Comparison of ENCODE assay signal across 1 cellular context in the genomic region with DNA sequence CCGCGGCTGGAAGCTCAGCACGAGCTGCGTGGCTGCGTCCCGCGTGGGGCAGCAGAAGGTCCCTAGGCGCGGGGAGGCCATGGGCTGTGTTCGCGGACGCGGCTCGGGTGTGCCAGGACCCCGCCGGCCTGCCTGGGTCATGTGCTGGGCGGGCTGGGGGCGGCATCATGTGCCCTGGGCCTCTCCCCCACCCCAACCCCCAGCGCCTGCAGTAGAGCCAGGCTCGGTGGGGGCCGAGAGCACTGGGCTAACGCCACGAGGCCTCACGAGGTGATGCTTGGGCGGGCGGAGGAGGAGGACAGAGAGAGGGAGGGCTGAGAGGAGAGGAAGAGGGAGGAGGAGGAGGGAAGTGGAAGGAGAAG.
TF ChIP-seq lines count a peak whose summit lies in the region.

Gene GPR143 (minus strand): TSS at position 111 of the 362 bp plus-strand sequence. CDS start 30 bp downstream, at position 81.

TF ChIP-seq in WTC11, 78 proteins besides CTCF, POLR2A, EP300 and RAD21 (continued from another document and continues in another):
- TF ChIP-seq STAT6 (CRISPR knock-in tag; conservative IDR thresholded peaks at IDR 0.05; ENCODE audit: low read depth) (no peak), ZNF423 (CRISPR knock-in tag; IDR thresholded peaks at IDR 0.05) (no peak), OVOL2 (CRISPR knock-in tag; IDR thresholded peaks at IDR 0.05; ENCODE audit: borderline replicate concordance) (no peak), MXD4 (CRISPR knock-in tag; IDR thresholded peaks at IDR 0.05; ENCODE audit: borderline replicate concordance) (no peak), ZNF219 (CRISPR knock-in tag; IDR thresholded peaks at IDR 0.05; ENCODE audit: borderline replicate concordance) (no peak), GTF2I (CRISPR knock-in tag; conservative IDR thresholded peaks at IDR 0.05) (no peak), E2F5 (CRISPR knock-in tag; IDR thresholded peaks at IDR 0.05) (no peak), ZNF232 (CRISPR knock-in tag; IDR thresholded peaks at IDR 0.05) (no peak), SMAD3 (CRISPR knock-in tag; IDR thresholded peaks at IDR 0.05; ENCODE audit: borderline replicate concordance) (no peak), NR2C2 (CRISPR knock-in tag; IDR thresholded peaks at IDR 0.05) (no peak), ARID4B (CRISPR knock-in tag; IDR thresholded peaks at IDR 0.05; ENCODE audit: borderline replicate concordance) (no peak), CREM (CRISPR knock-in tag; IDR thresholded peaks at IDR 0.05) (no peak), ZNF121 (CRISPR knock-in tag; IDR thresholded peaks at IDR 0.05) (no peak), SOX15 (CRISPR knock-in tag; IDR thresholded peaks at IDR 0.05) (no peak), IRF1 (CRISPR knock-in tag; IDR thresholded peaks at IDR 0.05) (no peak), NR3C1 (CRISPR knock-in tag; conservative IDR thresholded peaks at IDR 0.05; ENCODE audit: low read depth) (no peak), KAT7 (CRISPR knock-in tag; IDR thresholded peaks at IDR 0.05; ENCODE audit: borderline replicate concordance) (peak; percentile 35; the same call in 1 of the 2 replicates), ZNF396 (CRISPR knock-in tag; IDR thresholded peaks at IDR 0.05; ENCODE audit: borderline replicate concordance) (no peak), FOXP1 (CRISPR knock-in tag; IDR thresholded peaks at IDR 0.05; ENCODE audit: borderline replicate concordance) (peak; percentile 27; the same call in 1 of the 2 replicates), GRHL2 (CRISPR knock-in tag; IDR thresholded peaks at IDR 0.05; ENCODE audit: insufficient replicate concordance, severe bottlenecking) (no peak), JUN (CRISPR knock-in tag; IDR thresholded peaks at IDR 0.05) (no peak), TCF7 (CRISPR knock-in tag; IDR thresholded peaks at IDR 0.05; ENCODE audit: low read depth) (no peak), ZNF671 (CRISPR knock-in tag; IDR thresholded peaks at IDR 0.05) (no peak), TP53 (CRISPR knock-in tag; IDR thresholded peaks at IDR 0.05) (no peak), E2F1 (CRISPR knock-in tag; IDR thresholded peaks at IDR 0.05) (no peak)
- TF ChIP-seq, protein P1, sequence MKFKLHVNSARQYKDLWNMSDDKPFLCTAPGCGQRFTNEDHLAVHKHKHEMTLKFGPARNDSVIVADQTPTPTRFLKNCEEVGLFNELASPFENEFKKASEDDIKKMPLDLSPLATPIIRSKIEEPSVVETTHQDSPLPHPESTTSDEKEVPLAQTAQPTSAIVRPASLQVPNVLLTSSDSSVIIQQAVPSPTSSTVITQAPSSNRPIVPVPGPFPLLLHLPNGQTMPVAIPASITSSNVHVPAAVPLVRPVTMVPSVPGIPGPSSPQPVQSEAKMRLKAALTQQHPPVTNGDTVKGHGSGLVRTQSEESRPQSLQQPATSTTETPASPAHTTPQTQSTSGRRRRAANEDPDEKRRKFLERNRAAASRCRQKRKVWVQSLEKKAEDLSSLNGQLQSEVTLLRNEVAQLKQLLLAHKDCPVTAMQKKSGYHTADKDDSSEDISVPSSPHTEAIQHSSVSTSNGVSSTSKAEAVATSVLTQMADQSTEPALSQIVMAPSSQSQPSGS (CRISPR knock-in tag; IDR thresholded peaks at IDR 0.05; ENCODE audit: borderline replicate concordance, low read depth), result no peak
- TF ChIP-seq, protein P2, sequence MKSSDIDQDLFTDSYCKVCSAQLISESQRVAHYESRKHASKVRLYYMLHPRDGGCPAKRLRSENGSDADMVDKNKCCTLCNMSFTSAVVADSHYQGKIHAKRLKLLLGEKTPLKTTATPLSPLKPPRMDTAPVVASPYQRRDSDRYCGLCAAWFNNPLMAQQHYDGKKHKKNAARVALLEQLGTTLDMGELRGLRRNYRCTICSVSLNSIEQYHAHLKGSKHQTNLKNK (CRISPR knock-in tag; IDR thresholded peaks at IDR 0.05), result no peak
- TF ChIP-seq, protein P3, sequence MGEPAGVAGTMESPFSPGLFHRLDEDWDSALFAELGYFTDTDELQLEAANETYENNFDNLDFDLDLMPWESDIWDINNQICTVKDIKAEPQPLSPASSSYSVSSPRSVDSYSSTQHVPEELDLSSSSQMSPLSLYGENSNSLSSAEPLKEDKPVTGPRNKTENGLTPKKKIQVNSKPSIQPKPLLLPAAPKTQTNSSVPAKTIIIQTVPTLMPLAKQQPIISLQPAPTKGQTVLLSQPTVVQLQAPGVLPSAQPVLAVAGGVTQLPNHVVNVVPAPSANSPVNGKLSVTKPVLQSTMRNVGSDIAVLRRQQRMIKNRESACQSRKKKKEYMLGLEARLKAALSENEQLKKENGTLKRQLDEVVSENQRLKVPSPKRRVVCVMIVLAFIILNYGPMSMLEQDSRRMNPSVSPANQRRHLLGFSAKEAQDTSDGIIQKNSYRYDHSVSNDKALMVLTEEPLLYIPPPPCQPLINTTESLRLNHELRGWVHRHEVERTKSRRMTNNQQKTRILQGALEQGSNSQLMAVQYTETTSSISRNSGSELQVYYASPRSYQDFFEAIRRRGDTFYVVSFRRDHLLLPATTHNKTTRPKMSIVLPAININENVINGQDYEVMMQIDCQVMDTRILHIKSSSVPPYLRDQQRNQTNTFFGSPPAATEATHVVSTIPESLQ (CRISPR knock-in tag; IDR thresholded peaks at IDR 0.05), result no peak
- TF ChIP-seq, protein P4, sequence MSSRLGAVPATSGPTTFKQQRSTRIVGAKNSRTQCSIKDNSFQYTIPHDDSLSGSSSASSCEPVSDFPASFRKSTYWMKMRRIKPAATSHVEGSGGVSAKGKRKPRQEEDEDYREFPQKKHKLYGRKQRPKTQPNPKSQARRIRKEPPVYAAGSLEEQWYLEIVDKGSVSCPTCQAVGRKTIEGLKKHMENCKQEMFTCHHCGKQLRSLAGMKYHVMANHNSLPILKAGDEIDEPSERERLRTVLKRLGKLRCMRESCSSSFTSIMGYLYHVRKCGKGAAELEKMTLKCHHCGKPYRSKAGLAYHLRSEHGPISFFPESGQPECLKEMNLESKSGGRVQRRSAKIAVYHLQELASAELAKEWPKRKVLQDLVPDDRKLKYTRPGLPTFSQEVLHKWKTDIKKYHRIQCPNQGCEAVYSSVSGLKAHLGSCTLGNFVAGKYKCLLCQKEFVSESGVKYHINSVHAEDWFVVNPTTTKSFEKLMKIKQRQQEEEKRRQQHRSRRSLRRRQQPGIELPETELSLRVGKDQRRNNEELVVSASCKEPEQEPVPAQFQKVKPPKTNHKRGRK (CRISPR knock-in tag; IDR thresholded peaks at IDR 0.05; ENCODE audit: borderline replicate concordance), result no peak
- TF ChIP-seq, protein P5, sequence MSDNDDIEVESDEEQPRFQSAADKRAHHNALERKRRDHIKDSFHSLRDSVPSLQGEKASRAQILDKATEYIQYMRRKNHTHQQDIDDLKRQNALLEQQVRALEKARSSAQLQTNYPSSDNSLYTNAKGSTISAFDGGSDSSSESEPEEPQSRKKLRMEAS (CRISPR knock-in tag; IDR thresholded peaks at IDR 0.05), result peak; percentile 81
- TF ChIP-seq, protein P6, sequence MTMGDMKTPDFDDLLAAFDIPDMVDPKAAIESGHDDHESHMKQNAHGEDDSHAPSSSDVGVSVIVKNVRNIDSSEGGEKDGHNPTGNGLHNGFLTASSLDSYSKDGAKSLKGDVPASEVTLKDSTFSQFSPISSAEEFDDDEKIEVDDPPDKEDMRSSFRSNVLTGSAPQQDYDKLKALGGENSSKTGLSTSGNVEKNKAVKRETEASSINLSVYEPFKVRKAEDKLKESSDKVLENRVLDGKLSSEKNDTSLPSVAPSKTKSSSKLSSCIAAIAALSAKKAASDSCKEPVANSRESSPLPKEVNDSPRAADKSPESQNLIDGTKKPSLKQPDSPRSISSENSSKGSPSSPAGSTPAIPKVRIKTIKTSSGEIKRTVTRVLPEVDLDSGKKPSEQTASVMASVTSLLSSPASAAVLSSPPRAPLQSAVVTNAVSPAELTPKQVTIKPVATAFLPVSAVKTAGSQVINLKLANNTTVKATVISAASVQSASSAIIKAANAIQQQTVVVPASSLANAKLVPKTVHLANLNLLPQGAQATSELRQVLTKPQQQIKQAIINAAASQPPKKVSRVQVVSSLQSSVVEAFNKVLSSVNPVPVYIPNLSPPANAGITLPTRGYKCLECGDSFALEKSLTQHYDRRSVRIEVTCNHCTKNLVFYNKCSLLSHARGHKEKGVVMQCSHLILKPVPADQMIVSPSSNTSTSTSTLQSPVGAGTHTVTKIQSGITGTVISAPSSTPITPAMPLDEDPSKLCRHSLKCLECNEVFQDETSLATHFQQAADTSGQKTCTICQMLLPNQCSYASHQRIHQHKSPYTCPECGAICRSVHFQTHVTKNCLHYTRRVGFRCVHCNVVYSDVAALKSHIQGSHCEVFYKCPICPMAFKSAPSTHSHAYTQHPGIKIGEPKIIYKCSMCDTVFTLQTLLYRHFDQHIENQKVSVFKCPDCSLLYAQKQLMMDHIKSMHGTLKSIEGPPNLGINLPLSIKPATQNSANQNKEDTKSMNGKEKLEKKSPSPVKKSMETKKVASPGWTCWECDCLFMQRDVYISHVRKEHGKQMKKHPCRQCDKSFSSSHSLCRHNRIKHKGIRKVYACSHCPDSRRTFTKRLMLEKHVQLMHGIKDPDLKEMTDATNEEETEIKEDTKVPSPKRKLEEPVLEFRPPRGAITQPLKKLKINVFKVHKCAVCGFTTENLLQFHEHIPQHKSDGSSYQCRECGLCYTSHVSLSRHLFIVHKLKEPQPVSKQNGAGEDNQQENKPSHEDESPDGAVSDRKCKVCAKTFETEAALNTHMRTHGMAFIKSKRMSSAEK (CRISPR knock-in tag; IDR thresholded peaks at IDR 0.05; ENCODE audit: borderline replicate concordance), result no peak
- TF ChIP-seq, protein P7, sequence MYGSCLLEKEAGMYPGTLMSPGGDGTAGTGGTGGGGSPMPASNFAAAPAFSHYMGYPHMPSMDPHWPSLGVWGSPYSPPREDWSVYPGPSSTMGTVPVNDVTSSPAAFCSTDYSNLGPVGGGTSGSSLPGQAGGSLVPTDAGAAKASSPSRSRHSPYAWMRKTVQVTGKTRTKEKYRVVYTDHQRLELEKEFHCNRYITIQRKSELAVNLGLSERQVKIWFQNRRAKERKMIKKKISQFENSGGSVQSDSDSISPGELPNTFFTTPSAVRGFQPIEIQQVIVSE (CRISPR knock-in tag; IDR thresholded peaks at IDR 0.05; ENCODE audit: borderline replicate concordance), result no peak
